In genomic region chr18:59220164-59220783, GRCh38 we compare ENCODE assay signal across 14 cellular contexts. TPM values are rescaled to one million over a fixed set of nuclear protein-coding genes. Genes with fewer than 3 reads are reported as not detected.
A peak's percentile ranks its signal among the peaks of the same experiment; 100 is the strongest.
DNase-seq lines count a peak whose midpoint lies in the region; ATAC-seq and TF ChIP-seq lines count a peak whose summit lies in the region.
"Had no signal": no experiment of that assay in that cellular context is flagged by ENCODE, and none has a peak within 500 bp of the region (broad histone marks: within the 10 kb centered on the region; RNA-seq: fewer than 3 reads in every experiment).

No MANE protein-coding gene starts in this region.

- TF ChIP-seq CTCF in hepatocyte (IDR thresholded peaks at IDR 0.05; ENCODE audit: poor library complexity) (no peak), smooth muscle cell (IDR thresholded peaks at IDR 0.05; ENCODE audit: borderline replicate concordance, insufficient read depth, poor library complexity, severe bottlenecking) (no peak), gastrocnemius medialis (IDR thresholded peaks at IDR 0.05 in 4 of 5, conservative IDR thresholded peaks at IDR 0.05 in 1 of 5) (no peak), stomach (IDR thresholded peaks at IDR 0.05) (no peak)

- peaks cover 14% of the 10 kb centered on the region for H3K4me1 ChIP-seq in hepatocyte (ENCODE audit: insufficient read depth)
- H3K4me1 ChIP-seq in smooth muscle cell (ENCODE audit: low read depth) = peaks cover 13% of the 10 kb centered on the region
- H3K4me1 ChIP-seq in gastrocnemius medialis = peaks cover 0 to 8% of the 10 kb centered on the region in 2 donors
- peaks cover 9 to 19% (median 16%) of the 10 kb centered on the region in 4 donors for H3K4me1 ChIP-seq in stomach

- no peak overlapping the region for H3K9ac ChIP-seq in smooth muscle cell (ENCODE audit: low read depth)

- H3K4me3 ChIP-seq in hepatocyte (no peak overlapping the region), smooth muscle cell (peak overlapping the region; percentile 40), gastrocnemius medialis (peak overlapping the region in 1 of 4 donors; percentile 17), stomach (peak overlapping the region in 1 of 4 donors; percentile 25)

- TF ChIP-seq POLR2A in gastrocnemius medialis (IDR thresholded peaks at IDR 0.05) = no peak
- TF ChIP-seq POLR2A in stomach (IDR thresholded peaks at IDR 0.05) = no peak

- ATAC-seq in gastrocnemius medialis = no peak
- ATAC-seq: naive thymus-derived CD8-positive, alpha-beta T cell had no signal

- WGBS in hepatocyte (ENCODE audit: low lambda C conversion rate, missing lambda C conversion rate) = 4% methylated on average over 37 of the region's 46 CpGs
- WGBS in smooth muscle cell (ENCODE audit: low lambda C conversion rate) = 3% methylated on average over 34 of the region's 46 CpGs
- 2 to 8% (median 4%) methylated on average over 33 to 46 of the region's 46 CpGs for WGBS in stomach, 5 donors

- TF ChIP-seq EP300 in stomach (IDR thresholded peaks at IDR 0.05) = no peak

- H3K36me3 ChIP-seq in hepatocyte (replicated peaks; ENCODE audit: insufficient read depth, low read depth) = no peaks in the 10 kb centered on the region
- H3K36me3 ChIP-seq in smooth muscle cell (ENCODE audit: low read depth) = no peaks in the 10 kb centered on the region
- H3K36me3 ChIP-seq in gastrocnemius medialis = no peaks in the 10 kb centered on the region
- H3K36me3 ChIP-seq in stomach = no peaks in the 10 kb centered on the region

- peak overlapping the region; percentile 78 for H3K4me2 ChIP-seq in hepatocyte
- H3K4me2 ChIP-seq in smooth muscle cell = peak overlapping the region; percentile 85

- no peak overlapping the region for H3K27ac ChIP-seq in hepatocyte
- no peak overlapping the region for H3K27ac ChIP-seq in smooth muscle cell (ENCODE audit: low read depth)
- H3K27ac ChIP-seq in gastrocnemius medialis = no peak overlapping the region
- no peak overlapping the region for H3K27ac ChIP-seq in stomach
- H3K27ac ChIP-seq: HL-60 had no signal

- no peaks in the 10 kb centered on the region for H3K9me2 ChIP-seq in hepatocyte (replicated peaks; ENCODE audit: insufficient read depth)

- no peaks in the 10 kb centered on the region for H3F3A ChIP-seq in smooth muscle cell (ENCODE audit: low read depth)

- in situ Hi-C loops in gastrocnemius medialis (cut with MboI; ENCODE audit: low sequenced_read_pairs in 4 of 4) = no loop called here

- H3K9me3 ChIP-seq in hepatocyte (ENCODE audit: low read depth) = no peaks in the 10 kb centered on the region
- H3K9me3 ChIP-seq in smooth muscle cell (replicated peaks; ENCODE audit: low read depth) = no peaks in the 10 kb centered on the region
- H3K9me3 ChIP-seq in gastrocnemius medialis = no peaks in the 10 kb centered on the region
- no peaks in the 10 kb centered on the region for H3K9me3 ChIP-seq in stomach

- H4K20me1 ChIP-seq in hepatocyte (ENCODE audit: insufficient read depth, poor library complexity, severe bottlenecking) (no peaks in the 10 kb centered on the region), smooth muscle cell (ENCODE audit: low read depth) (no peaks in the 10 kb centered on the region)

- H2AFZ ChIP-seq in hepatocyte = no peak overlapping the region
- no peak overlapping the region for H2AFZ ChIP-seq in smooth muscle cell (ENCODE audit: low read depth)

- intact Hi-C loops in gastrocnemius medialis (cut with DNase I; ENCODE audit: low total_unique reads) = no loop called here
- intact Hi-C loops in stomach (cut with DNase I; ENCODE audit: low total_unique reads) = no loop called here

- DNase-seq in NCI-H2107 treated with DMSO at 0.1 percent for 48 hours (lab: John Stamatoyannopoulos, UW; ENCODE audit: unreplicated experiment) (peak; percentile 41), NCI-H2107 (lab: John Stamatoyannopoulos, UW) (no peak), NCI-H2171 treated with DMSO at 0.1 percent for 48 hours (lab: John Stamatoyannopoulos, UW) (peak; percentile 58), hepatocyte (ENCODE audit: low spot score) (no peak), smooth muscle cell (lab: John Stamatoyannopoulos, UW; ENCODE audit: unreplicated experiment) (no peak), gastrocnemius medialis (no peak), NCI-H82 treated with DMSO at 0.1 percent for 48 hours (lab: John Stamatoyannopoulos, UW; ENCODE audit: unreplicated experiment) (no peak), stomach (no peak)
- DNase-seq: effector CD8-positive, alpha-beta T cell; hippocampal formation; naive thymus-derived CD8-positive, alpha-beta T cell; NCI-H187 treated with DMSO at 0.1 percent for 48 hours had no signal

- H3K27me3 ChIP-seq in hepatocyte (peaks cover 93% of the 10 kb centered on the region), smooth muscle cell (ENCODE audit: low read depth) (peaks cover 98% of the 10 kb centered on the region), gastrocnemius medialis (peaks cover 35 to 51% (median 50%) of the 10 kb centered on the region in 3 donors), stomach (peaks cover 0 to 78% (median 39%) of the 10 kb centered on the region in 3 donors)

- H3K79me2 ChIP-seq in hepatocyte (no peaks in the 10 kb centered on the region), smooth muscle cell (ENCODE audit: low read depth) (no peaks in the 10 kb centered on the region)

RNA-seq across cellular contexts. Expression of gene GRP, which starts 0.3 kb away (rescaled TPM):
- total RNA-seq in hepatocyte (2.6 TPM in 1 of 2 replicates, not detected in the other), smooth muscle cell (not detected in 2 replicates), gastrocnemius medialis (not detected), stomach (1 to 10 TPM in 2 of 5 donors, not detected in 3; 2.4 to 3.2 TPM)
- polyA plus RNA-seq in hepatocyte (0.71 and 2.2 TPM in 2 replicates), smooth muscle cell (1.0 and 1.4 TPM in 2 replicates), stomach (under 1 TPM in 2 of 3 donors, not detected in 1; 0.60 to 0.68 TPM)
- total RNA-seq: A172; naive thymus-derived CD8-positive, alpha-beta T cell had no signal
- polyA plus RNA-seq: naive thymus-derived CD8-positive, alpha-beta T cell had no signal

RNA-seq across cellular contexts. Expression of gene RAX, which starts 53.0 kb away (rescaled TPM):
- total RNA-seq in hepatocyte (not detected in 2 replicates), smooth muscle cell (not detected in 2 replicates), gastrocnemius medialis (not detected), stomach (not detected)
- polyA plus RNA-seq in hepatocyte (not detected in 2 replicates), smooth muscle cell (0.21 TPM in 1 of 2 replicates, not detected in the other), stomach (under 1 TPM in 1 of 3 donors, not detected in 2; 0.05 TPM)
- total RNA-seq: A172; naive thymus-derived CD8-positive, alpha-beta T cell had no signal
- polyA plus RNA-seq: naive thymus-derived CD8-positive, alpha-beta T cell had no signal

Comparison
In these comparisons a context has a peak if more than half of its experiments do, and no peak if none do; other contexts are left out.
1. DNase-seq: peak in NCI-H2107 treated with DMSO at 0.1 percent for 48 hours (single experiment) and NCI-H2171 treated with DMSO at 0.1 percent for 48 hours (single experiment); none in NCI-H2107 (single experiment), hepatocyte (single experiment), smooth muscle cell (single experiment), gastrocnemius medialis (0 of 2), NCI-H82 treated with DMSO at 0.1 percent for 48 hours (single experiment) and stomach (single experiment).